In the genomic region with DNA sequence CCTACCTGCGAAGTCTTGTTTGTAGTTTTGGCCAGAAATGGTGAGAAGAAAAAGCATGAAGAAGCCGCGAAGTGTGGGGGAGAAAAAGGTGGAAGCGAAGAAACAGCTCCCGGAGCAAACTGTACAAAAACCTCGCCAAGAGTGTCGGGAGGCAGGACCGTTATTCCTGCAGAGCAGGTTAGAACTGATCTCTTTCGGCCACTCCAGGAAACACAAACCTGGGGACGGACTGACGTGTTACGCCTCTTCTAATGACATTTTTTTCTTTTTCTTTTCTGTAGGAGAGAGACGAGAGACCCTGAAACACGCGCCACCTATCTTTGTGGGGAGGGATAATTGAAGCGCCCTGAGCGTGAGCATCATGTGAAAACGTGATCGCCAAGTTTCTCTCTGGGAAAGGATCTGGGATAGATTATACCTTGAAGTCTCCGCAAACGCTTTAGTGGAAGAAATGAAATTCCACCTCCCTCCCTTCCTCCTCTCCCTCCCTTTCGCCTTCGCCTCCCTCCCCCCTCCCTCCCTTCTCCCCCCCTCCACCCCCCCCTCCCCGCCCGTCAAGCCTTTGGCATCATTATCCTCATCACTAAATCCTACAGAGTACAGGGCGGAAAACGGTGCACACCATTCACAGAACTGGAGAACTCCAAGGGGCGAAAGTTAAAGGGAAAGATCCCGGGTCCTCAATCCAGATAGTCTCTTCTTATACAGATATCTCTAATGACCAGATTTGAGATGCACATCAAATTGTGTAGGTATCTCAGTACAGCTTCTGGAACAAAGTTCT, we compare ENCODE assay signal across 8 cellular contexts. TPM values are rescaled to one million over a fixed set of nuclear protein-coding genes. Genes with fewer than 3 reads are reported as not detected.
A peak's percentile ranks its signal among the peaks of the same experiment; 100 is the strongest.
DNase-seq lines count a peak whose midpoint lies in the region; FAIRE-seq and TF ChIP-seq lines count a peak whose summit lies in the region.

A gene (minus strand): TSS at position 186 of the 784 bp plus-strand sequence. CDS start 2,769 bp downstream, outside the sequence.

- H3K79me2 ChIP-seq in OCI-LY7 (ENCODE audit: insufficient read depth, low read depth, low read length) = no peaks in the 10 kb centered on the region

- BruUV-seq in OCI-LY7 (replicated peaks; lab: Mats Ljungman, UMichigan) = no TSS peak

- H3K9me3 ChIP-seq in OCI-LY7 (ENCODE audit: low read length) = no peaks in the 10 kb centered on the region

- no peaks in the 10 kb centered on the region for H3K36me3 ChIP-seq in OCI-LY7 (ENCODE audit: insufficient read depth, low read length)

- H3K4me1 Mint-ChIP-seq in brain (peaks cover 41% of the 10 kb centered on the region), progenitor cell of endocrine pancreas (ENCODE audit: low read depth) (peaks cover 14% of the 10 kb centered on the region)

- peak within 1 kb of the TSS; percentile 81 for H3K4me2 ChIP-seq in OCI-LY7 (ENCODE audit: low read length)

- H3K36me3 Mint-ChIP-seq in brain (peaks cover 15% of the 10 kb centered on the region), progenitor cell of endocrine pancreas (ENCODE audit: insufficient read depth) (no peaks in the 10 kb centered on the region)

- POLR2A ChIA-PET in OCI-LY7 (lab: Charles Lee) = interaction anchor here (0.6 to 1.6 kb wide), 3 partner anchors 12 to 247 kb away, joined by 3 to 5 read pairs (median 3); no protein-coding TSS in a partner anchor

- peak within 1 kb of the TSS; percentile 74 for H2AFZ ChIP-seq in OCI-LY7 (ENCODE audit: low read length)

- TF ChIP-seq CTCF in OCI-LY7 (conservative IDR thresholded peaks at IDR 0.05; ENCODE audit: low read length) (peak; percentile 77), brain (conservative IDR thresholded peaks at IDR 0.05) (peak; percentile 50 to 71), progenitor cell of endocrine pancreas (IDR thresholded peaks at IDR 0.05; ENCODE audit: unreplicated experiment) (no peak)

- intact Hi-C loops in OCI-LY7 (cut with micrococcal nuclease; ENCODE audit: unreplicated experiment) = loop anchor here (2.0 to 10.0 kb wide), 6 partner anchors 185 to 1235 kb away; a partner anchor contains a TSS

- TF ChIP-seq POLR2A in GM12891 (IDR thresholded peaks at IDR 0.05; ENCODE audit: low read depth, low read length) = no peak

- CTCF ChIA-PET in OCI-LY7 (lab: Charles Lee; ENCODE audit: unreplicated experiment) = no interaction called here

- peaks cover 57% of the 10 kb centered on the region for H3K4me1 ChIP-seq in OCI-LY7 (ENCODE audit: insufficient read depth, low read length, poor library complexity, severe bottlenecking)

- H3K9me3 Mint-ChIP-seq in brain (peaks cover 0 to 3% (median 0%) of the 10 kb centered on the region in 5 experiments), progenitor cell of endocrine pancreas (ENCODE audit: low read depth) (no peaks in the 10 kb centered on the region)

- H4K20me1 ChIP-seq in OCI-LY7 (ENCODE audit: insufficient read depth, low read length) = peaks cover 10% of the 10 kb centered on the region; the same call in 1 of the 2 replicates

- FAIRE-seq in GM12891 (lab: Jason Lieb, UNC) = peak; percentile 20

- H3K27ac ChIP-seq in OCI-LY7 (ENCODE audit: low read depth, low read length, poor library complexity, severe bottlenecking) = peak within 1 kb of the TSS; percentile 42

- no peak within 1 kb of the TSS for H3K27ac Mint-ChIP-seq in brain
- no peak within 1 kb of the TSS for H3K27ac Mint-ChIP-seq in progenitor cell of endocrine pancreas

- peaks cover 29% of the 10 kb centered on the region for H3K27me3 Mint-ChIP-seq in brain
- H3K27me3 Mint-ChIP-seq in progenitor cell of endocrine pancreas = peaks cover 41% of the 10 kb centered on the region

- peak; percentile 89 for DNase-seq in ACHN
- no peak for DNase-seq in GM12891 (ENCODE audit: insufficient read length, low spot score)
- DNase-seq in OCI-LY7 (ENCODE audit: low spot score) = peak; percentile 81
- DNase-seq in iPS-NIHi11 (ENCODE audit: low spot score) = peak; percentile 29
- DNase-seq in skeletal muscle cell (ENCODE audit: low read depth) = peak; percentile 87
- no peak for DNase-seq in progenitor cell of endocrine pancreas (ENCODE audit: low spot score, unreplicated experiment)
- no peak for DNase-seq in NCI-H2107 treated with DMSO at 0.1 percent for 48 hours (lab: John Stamatoyannopoulos, UW; ENCODE audit: unreplicated experiment)

- in situ Hi-C loops in ACHN (cut with HindIII; ENCODE audit: low pct_ligation_motif_present, low pct_unique_long_range_greater_than_20kb, low sequenced_read_pairs) = no loop called here

- H3K4me3 Mint-ChIP-seq in brain (no peak within 1 kb of the TSS), progenitor cell of endocrine pancreas (ENCODE audit: low read depth) (no peak within 1 kb of the TSS)

- H3K4me3 ChIP-seq in OCI-LY7 (ENCODE audit: low read depth, low read length, poor library complexity, severe bottlenecking) (peak within 1 kb of the TSS; percentile 83), skeletal muscle cell (ENCODE audit: low read depth, low read length) (peak within 1 kb of the TSS; percentile 90)

- no peaks in the 10 kb centered on the region for H3K9me2 ChIP-seq in OCI-LY7 (ENCODE audit: insufficient read depth, low read length)

TF ChIP-seq in GM12891, 5 proteins besides CTCF, POLR2A, EP300 and RAD21:
- TF ChIP-seq POU2F2 (IDR thresholded peaks at IDR 0.05; ENCODE audit: low read depth, low read length) (no peak), PAX5 (IDR thresholded peaks at IDR 0.05; ENCODE audit: insufficient read depth, low read length, severe bottlenecking) (no peak), TAF1 (IDR thresholded peaks at IDR 0.05; ENCODE audit: low read depth, low read length) (no peak), POLR2AphosphoS5 (IDR thresholded peaks at IDR 0.05; ENCODE audit: low read depth, low read length) (no peak), SPI1 (IDR thresholded peaks at IDR 0.05; ENCODE audit: low read depth, low read length) (no peak)

RNA-seq across cellular contexts. Expression of the gene that starts here (rescaled TPM):
- polyA plus RNA-seq in GM12891 (2012; ENCODE audit: low read depth, missing spikeins) = 1.3 TPM
- 15.2 and 16.9 TPM in 2 replicates for total RNA-seq in OCI-LY7 (2014; rRNA removed; shearing (Covaris generic))
- total RNA-seq in OCI-LY7 (2022) (4.0 and 5.1 TPM in 2 replicates), progenitor cell of endocrine pancreas (0.07 and 0.49 TPM in 2 replicates)
- 28.2 TPM for polyA plus RNA-seq in brain (ENCODE audit: insufficient read depth, low read depth, low replicate concordance)

Comparison
In these comparisons a context has a peak if more than half of its experiments do, and no peak if none do; other contexts are left out.
1. DNase-seq: peak in ACHN (single experiment), OCI-LY7 (single experiment), iPS-NIHi11 (single experiment) and skeletal muscle cell (single experiment); none in GM12891 (single experiment), progenitor cell of endocrine pancreas (single experiment) and NCI-H2107 treated with DMSO at 0.1 percent for 48 hours (single experiment).